Comparison of ENCODE assay signal across 24 cellular contexts in the genomic region with DNA sequence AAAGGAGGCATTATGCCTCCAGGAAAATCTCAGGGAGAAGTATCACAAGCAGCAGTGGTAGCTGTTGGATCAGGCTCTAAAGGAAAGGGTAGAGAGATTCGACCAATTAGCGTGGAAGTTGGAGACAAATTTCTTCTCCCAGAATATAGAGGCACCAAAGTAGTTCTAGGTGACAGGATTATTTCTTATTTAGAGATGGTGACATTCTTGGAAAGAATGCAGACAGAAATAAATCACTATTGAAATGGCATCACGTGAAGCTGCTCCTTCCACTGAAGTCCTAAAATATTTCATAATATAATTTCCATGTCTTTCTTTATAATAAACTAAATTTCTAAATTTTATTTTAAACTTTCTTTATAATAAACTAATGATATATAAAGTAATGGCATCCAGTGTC.
DNase-seq lines count a peak whose midpoint lies in the region; ATAC-seq and TF ChIP-seq lines count a peak whose summit lies in the region.
"Had no signal": no experiment of that assay in that cellular context is flagged by ENCODE, and none has a peak within 500 bp of the region (broad histone marks: within the 10 kb centered on the region; RNA-seq: fewer than 3 reads in every experiment).

No MANE protein-coding gene starts in this region.

- no peak for ATAC-seq in WTC11
- ATAC-seq in thoracic aorta (ENCODE audit: insufficient number of reproducible peaks, low FRiP score, low read depth): no peak
- ATAC-seq in GM19324 (IDR thresholded peaks at IDR 0.05; ENCODE audit: low FRiP score, unreplicated experiment): no peak
- ATAC-seq: body of pancreas, esophagus mucosa, T-helper 17 cell had no signal

- no peak overlapping the region for H3K4me3 ChIP-seq in esophagus (ENCODE audit: low read depth in 1 of 2, low read length in 2 of 2)
- H3K4me3 ChIP-seq in trophoblast cell (ENCODE audit: low read depth, low read length): no peak overlapping the region
- peak overlapping the region; percentile 6 for H3K4me3 ChIP-seq in thoracic aorta
- H3K4me3 ChIP-seq: body of pancreas had no signal

- peak overlapping the region; percentile 42 for H3K4me3 Mint-ChIP-seq in WTC11
- H3K4me3 Mint-ChIP-seq: activated naive CD4-positive, alpha-beta T cell treated with anti-CD3 and anti-CD28 coated beads, Interleukin-2, amount 50 U/mL, for 24 hours; B cell; neural crest cell; T-helper 17 cell had no signal

- peak overlapping the region; percentile 43 to 64 for H3K27ac ChIP-seq in esophagus (ENCODE audit: low read depth in 2 of 2, low read length in 1 of 2)
- no peak overlapping the region for H3K27ac ChIP-seq in trophoblast cell (ENCODE audit: low read depth, low read length)
- H3K27ac ChIP-seq in thoracic aorta: peak overlapping the region; percentile 87 to 97
- H3K27ac ChIP-seq: VCaP had no signal

- H4K8ac ChIP-seq in trophoblast cell (ENCODE audit: low read depth, low read length): no peak overlapping the region

- H3K4me1 ChIP-seq in esophagus (ENCODE audit: control insufficient read depth in 2 of 2, insufficient read depth in 2 of 2, low read length in 1 of 2) (peaks cover 2 to 16% of the 10 kb centered on the region in 2 donors), trophoblast cell (ENCODE audit: control insufficient read depth in 1 of 2, insufficient read depth in 2 of 2, low read length in 2 of 2) (peaks cover 5 to 7% of the 10 kb centered on the region in 2 experiments), thoracic aorta (ENCODE audit: control insufficient read depth in 1 of 2, low read depth in 2 of 2) (peaks cover 66 to 97% of the 10 kb centered on the region in 2 donors)

- H3K79me1 ChIP-seq in trophoblast cell (ENCODE audit: low read length): no peaks in the 10 kb centered on the region

- H2BK120ac ChIP-seq in trophoblast cell (ENCODE audit: insufficient read depth, low read length, poor library complexity): no peak overlapping the region

- no peak overlapping the region for H2BK5ac ChIP-seq in trophoblast cell (ENCODE audit: low read depth, low read length, poor library complexity)

- H2AFZ ChIP-seq in trophoblast cell (ENCODE audit: insufficient read depth, low read length, poor library complexity): no peak overlapping the region

- H3K27me3 Mint-ChIP-seq in WTC11 (ENCODE audit: low read depth): no peaks in the 10 kb centered on the region
- H3K27me3 Mint-ChIP-seq: activated naive CD4-positive, alpha-beta T cell treated with anti-CD3 and anti-CD28 coated beads, Interleukin-2, amount 50 U/mL, for 24 hours; B cell; T-helper 17 cell had no signal

- H4K91ac ChIP-seq in trophoblast cell (ENCODE audit: low read depth, low read length): no peak overlapping the region

- H3K4me1 Mint-ChIP-seq in WTC11: peaks cover 86% of the 10 kb centered on the region
- H3K4me1 Mint-ChIP-seq: activated naive CD4-positive, alpha-beta T cell treated with anti-CD3 and anti-CD28 coated beads, Interleukin-2, amount 50 U/mL, for 24 hours; B cell had no signal

- no peak overlapping the region for H2AK5ac ChIP-seq in trophoblast cell (ENCODE audit: low read length)

- H3K27ac Mint-ChIP-seq in WTC11: peak overlapping the region; percentile 98
- H3K27ac Mint-ChIP-seq: activated naive CD4-positive, alpha-beta T cell treated with anti-CD3 and anti-CD28 coated beads, Interleukin-2, amount 50 U/mL, for 24 hours; B cell had no signal

- H3K36me3 ChIP-seq in esophagus (ENCODE audit: control insufficient read depth in 2 of 2, insufficient read depth in 2 of 2, low read length in 1 of 2) (peaks cover 0 to 2% of the 10 kb centered on the region in 2 donors), trophoblast cell (ENCODE audit: control insufficient read depth in 1 of 2, insufficient read depth in 2 of 2, low read length in 2 of 2) (peaks cover 26 to 48% of the 10 kb centered on the region in 2 experiments), thoracic aorta (no peaks in the 10 kb centered on the region)

- DNase-seq in WTC11 (ENCODE audit: low spot score) (no peak), trophoblast cell (no peak), thoracic aorta (ENCODE audit: low spot score) (no peak), NCI-H1092 (lab: John Stamatoyannopoulos, UW) (no peak), erythroblast (lab: John Stamatoyannopoulos, UW) (no peak)
- DNase-seq in effector CD4-positive, alpha-beta T cell: no peak
- DNase-seq: activated CD4-positive, alpha-beta T cell treated with anti-CD3 and anti-CD28 coated beads, Interleukin-2, amount 50 U/mL, for 48 hours; activated T-cell treated with anti-CD3 and anti-CD28 coated beads, Interleukin-2, amount 50 U/mL, for 1 hour; body of pancreas; dermis blood vessel endothelial cell; H7; KG1; mesendoderm; NCI-H1048; NCI-H526 treated with DMSO at 0.1 percent for 48 hours; stimulated activated naive CD4-positive, alpha-beta T cell treated with Interleukin-2 at 50 U/mL for 16 hours; T-helper 17 cell had no signal

- TF ChIP-seq POLR2A in erythroblast (IDR thresholded peaks at IDR 0.05; ENCODE audit: low read length): no peak

- peak overlapping the region; percentile 31 for H3K4ac ChIP-seq in trophoblast cell (ENCODE audit: low read depth, low read length)

- WGBS in esophagus, 2 donors: 73 to 74% methylated on average over 3 of the region's 3 CpGs
- WGBS in trophoblast cell (ENCODE audit: extremely low coverage, insufficient coverage, insufficient read length): no CpG with 5 or more reads among the region's 3 CpGs

- no peak overlapping the region for H3K18ac ChIP-seq in trophoblast cell (ENCODE audit: low read length)

- no peak overlapping the region for H3K9ac ChIP-seq in trophoblast cell (ENCODE audit: low read length)

- H3K4me2 ChIP-seq in trophoblast cell (ENCODE audit: low read length): no peak overlapping the region

- CTCF ChIA-PET in WTC11 (lab: Charles Lee): interaction anchor here (0.8 to 4.1 kb wide), 8 partner anchors 14 to 235 kb away, joined by 3 to 19 read pairs (median 4); no protein-coding TSS in a partner anchor

- no peak overlapping the region for H3K23ac ChIP-seq in trophoblast cell (ENCODE audit: low read length)

- no peaks in the 10 kb centered on the region for H3K9me3 Mint-ChIP-seq in WTC11
- H3K9me3 Mint-ChIP-seq: activated naive CD4-positive, alpha-beta T cell treated with anti-CD3 and anti-CD28 coated beads, Interleukin-2, amount 50 U/mL, for 24 hours; neural crest cell had no signal

- H3K36me3 Mint-ChIP-seq in WTC11: peaks cover 6% of the 10 kb centered on the region

- POLR2A ChIA-PET in WTC11 (lab: Charles Lee): interaction anchor here (0.7 kb wide), 1 partner anchor 16 kb away, joined by 3 read pairs; no protein-coding TSS in a partner anchor

- TF ChIP-seq CTCF in WTC11 (IDR thresholded peaks at IDR 0.05) (no peak), thoracic aorta (IDR thresholded peaks at IDR 0.05) (no peak)

- H3K9me3 ChIP-seq in esophagus (ENCODE audit: control insufficient read depth in 2 of 2, insufficient read depth in 1 of 2, low read depth in 1 of 2, low read length in 1 of 2) (no peaks in the 10 kb centered on the region), trophoblast cell (ENCODE audit: insufficient read depth, low read depth, low read length) (no peaks in the 10 kb centered on the region), thoracic aorta (no peaks in the 10 kb centered on the region)
- H3K9me3 ChIP-seq: body of pancreas had no signal

- H2BK12ac ChIP-seq in trophoblast cell (ENCODE audit: low read length): no peak overlapping the region

- H4K12ac ChIP-seq in trophoblast cell (ENCODE audit: low read depth, low read length): no peak overlapping the region

- peaks cover 11% of the 10 kb centered on the region for H3K79me2 ChIP-seq in trophoblast cell (ENCODE audit: control insufficient read depth, insufficient read depth, low read length, poor library complexity)

- H3K27me3 ChIP-seq in esophagus (ENCODE audit: control insufficient read depth in 1 of 2, insufficient read depth in 2 of 2, low read length in 2 of 2): no peaks in the 10 kb centered on the region
- no peaks in the 10 kb centered on the region for H3K27me3 ChIP-seq in trophoblast cell (ENCODE audit: insufficient read depth, low read length)
- H3K27me3 ChIP-seq in thoracic aorta (replicated peaks; ENCODE audit: insufficient read depth): no peaks in the 10 kb centered on the region
- H3K27me3 ChIP-seq: body of pancreas had no signal

- H3K14ac ChIP-seq in trophoblast cell (ENCODE audit: low read length): no peak overlapping the region

TF ChIP-seq in WTC11, 78 proteins besides CTCF, POLR2A, EP300 and RAD21 (continues in another document):
- TF ChIP-seq, protein P1, sequence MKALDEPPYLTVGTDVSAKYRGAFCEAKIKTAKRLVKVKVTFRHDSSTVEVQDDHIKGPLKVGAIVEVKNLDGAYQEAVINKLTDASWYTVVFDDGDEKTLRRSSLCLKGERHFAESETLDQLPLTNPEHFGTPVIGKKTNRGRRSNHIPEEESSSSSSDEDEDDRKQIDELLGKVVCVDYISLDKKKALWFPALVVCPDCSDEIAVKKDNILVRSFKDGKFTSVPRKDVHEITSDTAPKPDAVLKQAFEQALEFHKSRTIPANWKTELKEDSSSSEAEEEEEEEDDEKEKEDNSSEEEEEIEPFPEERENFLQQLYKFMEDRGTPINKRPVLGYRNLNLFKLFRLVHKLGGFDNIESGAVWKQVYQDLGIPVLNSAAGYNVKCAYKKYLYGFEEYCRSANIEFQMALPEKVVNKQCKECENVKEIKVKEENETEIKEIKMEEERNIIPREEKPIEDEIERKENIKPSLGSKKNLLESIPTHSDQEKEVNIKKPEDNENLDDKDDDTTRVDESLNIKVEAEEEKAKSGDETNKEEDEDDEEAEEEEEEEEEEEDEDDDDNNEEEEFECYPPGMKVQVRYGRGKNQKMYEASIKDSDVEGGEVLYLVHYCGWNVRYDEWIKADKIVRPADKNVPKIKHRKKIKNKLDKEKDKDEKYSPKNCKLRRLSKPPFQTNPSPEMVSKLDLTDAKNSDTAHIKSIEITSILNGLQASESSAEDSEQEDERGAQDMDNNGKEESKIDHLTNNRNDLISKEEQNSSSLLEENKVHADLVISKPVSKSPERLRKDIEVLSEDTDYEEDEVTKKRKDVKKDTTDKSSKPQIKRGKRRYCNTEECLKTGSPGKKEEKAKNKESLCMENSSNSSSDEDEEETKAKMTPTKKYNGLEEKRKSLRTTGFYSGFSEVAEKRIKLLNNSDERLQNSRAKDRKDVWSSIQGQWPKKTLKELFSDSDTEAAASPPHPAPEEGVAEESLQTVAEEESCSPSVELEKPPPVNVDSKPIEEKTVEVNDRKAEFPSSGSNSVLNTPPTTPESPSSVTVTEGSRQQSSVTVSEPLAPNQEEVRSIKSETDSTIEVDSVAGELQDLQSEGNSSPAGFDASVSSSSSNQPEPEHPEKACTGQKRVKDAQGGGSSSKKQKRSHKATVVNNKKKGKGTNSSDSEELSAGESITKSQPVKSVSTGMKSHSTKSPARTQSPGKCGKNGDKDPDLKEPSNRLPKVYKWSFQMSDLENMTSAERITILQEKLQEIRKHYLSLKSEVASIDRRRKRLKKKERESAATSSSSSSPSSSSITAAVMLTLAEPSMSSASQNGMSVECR (CRISPR knock-in tag; IDR thresholded peaks at IDR 0.05; ENCODE audit: borderline replicate concordance): no peak
- TF ChIP-seq MAX (CRISPR knock-in tag; IDR thresholded peaks at IDR 0.05): no peak
- TF ChIP-seq ESRRA (CRISPR knock-in tag; IDR thresholded peaks at IDR 0.05; ENCODE audit: borderline replicate concordance): no peak
